ENCODE assay signal across 21 cellular contexts in the genomic region with DNA sequence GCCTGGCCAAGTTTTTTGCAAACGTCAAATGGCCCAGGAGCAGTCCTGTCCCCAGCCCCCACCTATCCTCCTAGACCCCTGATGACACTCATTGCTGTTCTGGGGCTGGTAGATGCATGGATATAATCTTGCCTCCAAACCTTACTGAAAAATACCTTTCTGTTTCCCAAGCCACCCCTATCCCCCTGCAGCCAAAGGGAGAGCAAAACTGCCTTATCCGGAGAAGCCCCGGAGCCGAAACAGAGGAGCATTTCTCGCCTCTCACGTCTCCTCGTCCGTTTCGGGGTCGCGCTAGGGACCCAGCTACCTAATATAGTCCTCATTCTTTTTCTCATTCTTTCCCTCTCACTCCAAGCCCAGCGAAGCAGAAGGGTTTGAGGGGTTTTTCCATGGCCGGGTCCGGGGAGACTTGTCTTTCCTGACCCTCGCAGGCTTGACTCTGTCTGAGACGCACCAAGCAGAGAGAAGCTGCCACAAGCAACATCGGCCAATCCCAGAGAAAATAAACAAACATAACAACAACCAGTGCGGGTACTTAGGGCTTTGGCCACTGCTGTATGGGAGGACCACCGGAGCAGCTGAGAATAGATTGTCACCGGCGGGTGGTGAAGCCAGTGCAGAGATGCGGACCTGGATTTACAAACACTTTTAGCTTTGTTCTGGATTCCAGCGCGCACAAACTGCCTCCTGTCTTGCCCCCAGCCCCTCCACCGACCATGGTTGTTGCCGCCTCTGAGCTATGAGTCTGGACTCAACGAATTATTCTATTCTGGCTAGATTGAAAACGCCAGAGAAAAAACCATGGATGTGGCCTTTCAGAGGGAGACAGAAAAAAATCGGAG. TPM values are rescaled to one million over a fixed set of nuclear protein-coding genes. Genes with fewer than 3 reads are reported as not detected.
DNase-seq lines count a peak whose midpoint lies in the region; ATAC-seq lines count a peak whose summit lies in the region.
"Had no signal": no experiment of that assay in that cellular context is flagged by ENCODE, and none has a peak within 500 bp of the region (broad histone marks: within the 10 kb centered on the region; RNA-seq: fewer than 3 reads in every experiment).

No MANE protein-coding gene starts in this region.

- H3K27me3 Mint-ChIP-seq in activated naive CD4-positive, alpha-beta T cell treated with anti-CD3 and anti-CD28 coated beads, Interleukin-2, amount 10 ng/mL, durations not matched to agents 7 days and 5 days = peaks cover 99% of the 10 kb centered on the region
- peaks cover 95% of the 10 kb centered on the region for H3K27me3 Mint-ChIP-seq in activated naive CD8-positive, alpha-beta T cell treated with anti-CD3 and anti-CD28 coated beads, Interleukin-2, amount 10 ng/mL, durations not matched to agents 7 days and 5 days
- H3K27me3 Mint-ChIP-seq in T-cell = peaks cover 74 to 90% of the 10 kb centered on the region in 2 donors

- no peak for DNase-seq in activated naive CD4-positive, alpha-beta T cell treated with anti-CD3 and anti-CD28 coated beads, Interleukin-2, amount 10 ng/mL, durations not matched to agents 7 days and 5 days
- DNase-seq in activated naive CD4-positive, alpha-beta T cell treated with anti-CD3 and anti-CD28 coated beads, Interleukin-2, amount 50 U/mL, for 16 hours = no peak
- DNase-seq in activated naive CD8-positive, alpha-beta T cell treated with anti-CD3 and anti-CD28 coated beads, Interleukin-2, amount 10 ng/mL, durations not matched to agents 7 days and 5 days = no peak
- peak; percentile 64 for DNase-seq in mesenteric fat pad (ENCODE audit: low spot score)
- DNase-seq in NCI-H2171 (lab: John Stamatoyannopoulos, UW) = no peak
- no peak for DNase-seq in T-cell
- DNase-seq: activated CD4-positive, CD25-positive, alpha-beta regulatory T cell; activated CD8-positive, alpha-beta memory T cell treated with anti-CD3 and anti-CD28 coated beads, Interleukin-2, amount 50 U/mL, for 48 hours; CD8-positive, alpha-beta memory T cell; cortex of kidney; left lung; NCI-H2081; sigmoid colon; stomach had no signal

- POLR2A ChIA-PET in activated naive CD8-positive, alpha-beta T cell treated with anti-CD3 and anti-CD28 coated beads, Interleukin-2, amount 10 ng/mL, durations not matched to agents 7 days and 5 days (lab: Charles Lee) = no interaction called here
- POLR2A ChIA-PET in T-cell (lab: Charles Lee) = no interaction called here

- CTCF ChIA-PET in activated naive CD4-positive, alpha-beta T cell treated with anti-CD3 and anti-CD28 coated beads, Interleukin-2, amount 10 ng/mL, durations not matched to agents 7 days and 5 days (lab: Charles Lee) = no interaction called here
- CTCF ChIA-PET in T-cell (lab: Charles Lee) = no interaction called here

- H3K9me3 Mint-ChIP-seq in activated naive CD4-positive, alpha-beta T cell treated with anti-CD3 and anti-CD28 coated beads, Interleukin-2, amount 10 ng/mL, durations not matched to agents 7 days and 5 days = no peaks in the 10 kb centered on the region
- peaks cover 3% of the 10 kb centered on the region for H3K9me3 Mint-ChIP-seq in activated naive CD8-positive, alpha-beta T cell treated with anti-CD3 and anti-CD28 coated beads, Interleukin-2, amount 10 ng/mL, durations not matched to agents 7 days and 5 days
- no peaks in the 10 kb centered on the region for H3K9me3 Mint-ChIP-seq in T-cell
- H3K9me3 Mint-ChIP-seq: activated naive CD4-positive, alpha-beta T cell treated with anti-CD3 and anti-CD28 coated beads, Interleukin-2, amount 50 U/mL, for 24 hours had no signal

- H3K4me1 Mint-ChIP-seq in activated naive CD4-positive, alpha-beta T cell treated with anti-CD3 and anti-CD28 coated beads, Interleukin-2, amount 10 ng/mL, durations not matched to agents 7 days and 5 days = peaks cover 32% of the 10 kb centered on the region
- peaks cover 27% of the 10 kb centered on the region for H3K4me1 Mint-ChIP-seq in activated naive CD8-positive, alpha-beta T cell treated with anti-CD3 and anti-CD28 coated beads, Interleukin-2, amount 10 ng/mL, durations not matched to agents 7 days and 5 days
- H3K4me1 Mint-ChIP-seq in T-cell = peaks cover 49 to 54% (median 51%) of the 10 kb centered on the region in 3 donors

- H3K36me3 Mint-ChIP-seq in activated naive CD4-positive, alpha-beta T cell treated with anti-CD3 and anti-CD28 coated beads, Interleukin-2, amount 10 ng/mL, durations not matched to agents 7 days and 5 days = peaks cover 4% of the 10 kb centered on the region
- peaks cover 3% of the 10 kb centered on the region for H3K36me3 Mint-ChIP-seq in activated naive CD8-positive, alpha-beta T cell treated with anti-CD3 and anti-CD28 coated beads, Interleukin-2, amount 10 ng/mL, durations not matched to agents 7 days and 5 days
- peaks cover 5% of the 10 kb centered on the region for H3K36me3 Mint-ChIP-seq in T-cell

- no peak overlapping the region for H3K4me3 Mint-ChIP-seq in activated naive CD4-positive, alpha-beta T cell treated with anti-CD3 and anti-CD28 coated beads, Interleukin-2, amount 10 ng/mL, durations not matched to agents 7 days and 5 days
- H3K4me3 Mint-ChIP-seq in activated naive CD8-positive, alpha-beta T cell treated with anti-CD3 and anti-CD28 coated beads, Interleukin-2, amount 10 ng/mL, durations not matched to agents 7 days and 5 days = no peak overlapping the region
- peak overlapping the region in 1 of 3 donors; percentile 34 for H3K4me3 Mint-ChIP-seq in T-cell
- H3K4me3 Mint-ChIP-seq: activated naive CD4-positive, alpha-beta T cell treated with anti-CD3 and anti-CD28 coated beads, Interleukin-2, amount 50 U/mL, for 24 hours had no signal

- H3K27ac Mint-ChIP-seq in activated naive CD4-positive, alpha-beta T cell treated with anti-CD3 and anti-CD28 coated beads, Interleukin-2, amount 10 ng/mL, durations not matched to agents 7 days and 5 days = peak overlapping the region; percentile 78
- peak overlapping the region; percentile 7 for H3K27ac Mint-ChIP-seq in activated naive CD8-positive, alpha-beta T cell treated with anti-CD3 and anti-CD28 coated beads, Interleukin-2, amount 10 ng/mL, durations not matched to agents 7 days and 5 days
- H3K27ac Mint-ChIP-seq in T-cell = peak overlapping the region in 1 of 2 donors; percentile 4
- H3K27ac Mint-ChIP-seq: activated naive CD4-positive, alpha-beta T cell treated with anti-CD3 and anti-CD28 coated beads, Interleukin-2, amount 50 U/mL, for 24 hours had no signal

- no peak for ATAC-seq in activated naive CD8-positive, alpha-beta T cell treated with anti-CD3 and anti-CD28 coated beads, Interleukin-2, amount 10 ng/mL, durations not matched to agents 7 days and 5 days (ENCODE audit: low read depth)
- ATAC-seq in HG03457 (IDR thresholded peaks at IDR 0.05; ENCODE audit: unreplicated experiment) (no peak), T-cell (replicated peaks in 1 of 4) (no peak), HG02870 (IDR thresholded peaks at IDR 0.05; ENCODE audit: unreplicated experiment) (no peak)
- ATAC-seq: left lung, pancreas had no signal

RNA-seq across cellular contexts. Expression of a gene that starts 1.6 kb away (rescaled TPM):
- total RNA-seq in activated naive CD8-positive, alpha-beta T cell treated with anti-CD3 and anti-CD28 coated beads, Interleukin-2, amount 10 ng/mL, durations not matched to agents 7 days and 5 days = not detected
- total RNA-seq in mesenteric fat pad (not detected), T-cell (not detected)
- total RNA-seq: CD8-positive, alpha-beta memory T cell; fibroblast of villous mesenchyme; left lung; pancreas; sigmoid colon; stomach; T-helper 2 cell treated with Interferon-gamma antibody and Interleukin-4, amounts not matched to agents 100 ng/mL and 5 ng/mL, for 36 hours; urinary bladder had no signal
